In the genomic region with DNA sequence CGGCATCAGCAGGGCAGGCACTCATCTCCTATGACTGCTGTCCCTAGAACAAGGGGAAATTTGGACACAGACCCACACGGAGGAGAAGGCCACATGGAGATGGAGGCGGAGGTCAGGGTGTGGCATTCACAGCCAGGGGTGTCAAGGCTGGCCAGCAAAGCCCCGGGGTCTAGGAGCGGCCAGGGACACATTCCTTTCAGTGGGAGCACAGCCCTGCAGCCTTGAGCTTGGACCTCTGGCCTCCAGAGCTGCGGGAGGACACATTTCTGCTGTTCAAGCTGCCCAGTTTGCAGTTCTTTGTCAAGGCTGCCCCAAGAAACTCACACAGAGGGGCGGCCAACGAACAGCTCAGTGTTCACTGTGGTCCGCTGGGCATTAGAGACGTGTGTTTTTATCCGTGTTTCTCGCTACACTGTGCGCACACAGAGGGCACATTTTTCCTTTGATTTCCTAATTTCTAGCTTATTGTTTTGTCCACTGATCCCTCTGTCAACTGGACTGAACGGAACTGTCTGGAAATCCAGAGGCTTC, we compare ENCODE assay signal across 21 cellular contexts.
DNase-seq lines count a peak whose midpoint lies in the region; ATAC-seq, FAIRE-seq and TF ChIP-seq lines count a peak whose summit lies in the region.
"Had no signal": no experiment of that assay in that cellular context is flagged by ENCODE, and none has a peak within 500 bp of the region (broad histone marks: within the 10 kb centered on the region; RNA-seq: fewer than 3 reads in every experiment).

No MANE protein-coding gene starts in this region.

- TF ChIP-seq POLR2A in breast epithelium (IDR thresholded peaks at IDR 0.05) (no peak), spleen (IDR thresholded peaks at IDR 0.05) (no peak)

- CTCF ChIA-PET in MCF 10A (lab: Yijun Ruan, JAX) = no interaction called here
- CTCF ChIA-PET in WTC11 (lab: Charles Lee) = interaction anchor here (0.9 kb wide), 1 partner anchor 10 kb away, joined by 3 read pairs; no protein-coding TSS in a partner anchor

- H3K4me1 Mint-ChIP-seq in MCF 10A (ENCODE audit: insufficient read depth, unreplicated experiment) = no peaks in the 10 kb centered on the region
- H3K4me1 Mint-ChIP-seq in WTC11 = 0 out of 2 replicates have a peak, but pooled peaks cover 4% of the 10 kb centered on the region
- H3K4me1 Mint-ChIP-seq: CD4-positive, CD25-positive, alpha-beta regulatory T cell had no signal

- H3K4me3 Mint-ChIP-seq in MCF 10A (ENCODE audit: unreplicated experiment) (no peak overlapping the region), WTC11 (no peak overlapping the region)
- H3K4me3 Mint-ChIP-seq: B cell; CD4-positive, CD25-positive, alpha-beta regulatory T cell; HFFc6 had no signal

- WGBS in spleen, 5 donors = 76 to 89% (median 81%) methylated on average over 13 to 14 of the region's 14 CpGs

- TF ChIP-seq CTCF in MCF 10A (IDR thresholded peaks at IDR 0.05; ENCODE audit: unreplicated experiment) (no peak), breast epithelium (IDR thresholded peaks at IDR 0.05) (no peak), WTC11 (IDR thresholded peaks at IDR 0.05) (no peak), spleen (IDR thresholded peaks at IDR 0.05 in 8 of 11, conservative IDR thresholded peaks at IDR 0.05 in 3 of 11) (no peak), colonic mucosa (IDR thresholded peaks at IDR 0.05) (no peak)

- H3K4me1 ChIP-seq in breast epithelium = no peaks in the 10 kb centered on the region
- no peaks in the 10 kb centered on the region for H3K4me1 ChIP-seq in spleen
- H3K4me1 ChIP-seq in colonic mucosa = no peaks in the 10 kb centered on the region

- no TSS peak for BruUV-seq in MCF 10A (replicated peaks; lab: Mats Ljungman, UMichigan)

- intact Hi-C loops in MCF 10A (cut with micrococcal nuclease) (no loop called here), breast epithelium (cut with DNase I; ENCODE audit: low total_unique reads) (no loop called here), spleen (cut with DNase I; ENCODE audit: low total_unique reads) (no loop called here), colonic mucosa (cut with DNase I) (no loop called here)

- H3K27me3 ChIP-seq in breast epithelium = no peaks in the 10 kb centered on the region
- no peaks in the 10 kb centered on the region for H3K27me3 ChIP-seq in spleen (replicated peaks in 1 of 7)
- H3K27me3 ChIP-seq in colonic mucosa = no peaks in the 10 kb centered on the region

- POLR2A ChIA-PET in MCF 10A (lab: Yijun Ruan, JAX) = no interaction called here
- POLR2A ChIA-PET in WTC11 (lab: Charles Lee) = no interaction called here

- DNase-seq in MCF 10A (ENCODE audit: unreplicated experiment) = no peak
- DNase-seq in breast epithelium (ENCODE audit: low spot score in 2 of 2) = no peak
- DNase-seq in WTC11 (ENCODE audit: low spot score) = no peak
- DNase-seq in mesenteric fat pad (ENCODE audit: low spot score) = peak; percentile 57
- peak; percentile 63 for DNase-seq in spleen
- DNase-seq in HTR-8/SVneo (ENCODE audit: insufficient read length, low spot score) = no peak
- no peak for DNase-seq in AG08395 (ENCODE audit: low spot score)
- no peak for DNase-seq in colonic mucosa
- DNase-seq: CD4-positive, CD25-positive, alpha-beta regulatory T cell; HFFc6; MV-4-11; NCI-H1105 treated with DMSO at 0.1 percent for 48 hours; NCI-H2029 treated with DMSO at 0.1 percent for 48 hours; NCI-H524 treated with DMSO at 0.1 percent for 48 hours; NCI-H82 had no signal

- H3K27ac ChIP-seq in breast epithelium (no peak overlapping the region), spleen (no peak overlapping the region), colonic mucosa (no peak overlapping the region)
- H3K27ac ChIP-seq: HL-60 had no signal

- H3K9me3 ChIP-seq in breast epithelium (no peaks in the 10 kb centered on the region), spleen (no peaks in the 10 kb centered on the region), colonic mucosa (no peaks in the 10 kb centered on the region)

- H3K27ac Mint-ChIP-seq in MCF 10A (ENCODE audit: low read depth, unreplicated experiment) (peak overlapping the region; percentile 63), WTC11 (peak overlapping the region; percentile 68; the same call in 1 of the 2 replicates)
- H3K27ac Mint-ChIP-seq: B cell; CD4-positive, CD25-positive, alpha-beta regulatory T cell; HFFc6 had no signal

- no peak for FAIRE-seq in HTR-8/SVneo (lab: Jason Lieb, UNC)
- FAIRE-seq: A204.1, H54, RCC 7860 had no signal

- no peak overlapping the region for H3K4me3 ChIP-seq in breast epithelium
- H3K4me3 ChIP-seq in spleen = no peak overlapping the region
- H3K4me3 ChIP-seq in colonic mucosa = no peak overlapping the region

- no peak overlapping the region for H3K9ac ChIP-seq in colonic mucosa (ENCODE audit: low read depth in 2 of 2, low read length in 2 of 2)

- H3K9me3 Mint-ChIP-seq in MCF 10A (ENCODE audit: unreplicated experiment) (no peaks in the 10 kb centered on the region), WTC11 (no peaks in the 10 kb centered on the region)
- H3K9me3 Mint-ChIP-seq: HFFc6 had no signal

- ATAC-seq in WTC11 = no peak
- ATAC-seq: Right ventricle myocardium inferior had no signal

- H3K36me3 ChIP-seq in breast epithelium = no peaks in the 10 kb centered on the region
- peaks cover 0 to 78% (median 0%) of the 10 kb centered on the region in 6 donors for H3K36me3 ChIP-seq in spleen
- no peaks in the 10 kb centered on the region for H3K36me3 ChIP-seq in colonic mucosa

- H3K36me3 Mint-ChIP-seq in MCF 10A (ENCODE audit: insufficient read depth, unreplicated experiment) (peaks cover 65% of the 10 kb centered on the region), WTC11 (peaks cover 2% of the 10 kb centered on the region)

- H3K27me3 Mint-ChIP-seq in MCF 10A (ENCODE audit: insufficient read depth, unreplicated experiment) (no peaks in the 10 kb centered on the region), WTC11 (ENCODE audit: low read depth) (no peaks in the 10 kb centered on the region)
- H3K27me3 Mint-ChIP-seq: CD4-positive, CD25-positive, alpha-beta regulatory T cell had no signal

TF ChIP-seq in WTC11, 78 proteins besides CTCF, POLR2A, EP300 and RAD21:
- TF ChIP-seq SMAD4 (CRISPR knock-in tag; IDR thresholded peaks at IDR 0.05) (no peak), NFE2L1 (CRISPR knock-in tag; IDR thresholded peaks at IDR 0.05) (no peak), EMX1 (CRISPR knock-in tag; IDR thresholded peaks at IDR 0.05) (no peak), GRHL2 (CRISPR knock-in tag; IDR thresholded peaks at IDR 0.05; ENCODE audit: insufficient replicate concordance, severe bottlenecking) (no peak), TEAD4 (CRISPR knock-in tag; IDR thresholded peaks at IDR 0.05) (no peak), FOXP1 (CRISPR knock-in tag; IDR thresholded peaks at IDR 0.05; ENCODE audit: borderline replicate concordance) (no peak), MXD4 (CRISPR knock-in tag; IDR thresholded peaks at IDR 0.05; ENCODE audit: borderline replicate concordance) (no peak), PRDM15 (CRISPR knock-in tag; IDR thresholded peaks at IDR 0.05) (no peak), CREB1 (CRISPR knock-in tag; IDR thresholded peaks at IDR 0.05) (no peak), NFATC4 (CRISPR knock-in tag; IDR thresholded peaks at IDR 0.05) (no peak)
- TF ChIP-seq, protein P1, sequence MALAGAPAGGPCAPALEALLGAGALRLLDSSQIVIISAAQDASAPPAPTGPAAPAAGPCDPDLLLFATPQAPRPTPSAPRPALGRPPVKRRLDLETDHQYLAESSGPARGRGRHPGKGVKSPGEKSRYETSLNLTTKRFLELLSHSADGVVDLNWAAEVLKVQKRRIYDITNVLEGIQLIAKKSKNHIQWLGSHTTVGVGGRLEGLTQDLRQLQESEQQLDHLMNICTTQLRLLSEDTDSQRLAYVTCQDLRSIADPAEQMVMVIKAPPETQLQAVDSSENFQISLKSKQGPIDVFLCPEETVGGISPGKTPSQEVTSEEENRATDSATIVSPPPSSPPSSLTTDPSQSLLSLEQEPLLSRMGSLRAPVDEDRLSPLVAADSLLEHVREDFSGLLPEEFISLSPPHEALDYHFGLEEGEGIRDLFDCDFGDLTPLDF (CRISPR knock-in tag; IDR thresholded peaks at IDR 0.05) = no peak

Comparison
In these comparisons a context has a peak if more than half of its experiments do, and no peak if none do; other contexts are left out.
1. DNase-seq: peak in mesenteric fat pad (single experiment) and spleen (single experiment); none in MCF 10A (single experiment), breast epithelium (0 of 2), WTC11 (single experiment), HTR-8/SVneo (single experiment), AG08395 (single experiment) and colonic mucosa (single experiment).